In genomic region chr12:45729233-45730115, GRCh38 we compare ENCODE assay signal across 1 cellular context.
TF ChIP-seq lines count a peak whose summit lies in the region.

ARID2 (plus strand) TSS chr12:45729706; CDS start chr12:45729837, 131 bp downstream.

TF ChIP-seq in K562, 482 proteins besides CTCF, POLR2A, EP300 and RAD21 (continued from another document):
- TF ChIP-seq, protein P1, sequence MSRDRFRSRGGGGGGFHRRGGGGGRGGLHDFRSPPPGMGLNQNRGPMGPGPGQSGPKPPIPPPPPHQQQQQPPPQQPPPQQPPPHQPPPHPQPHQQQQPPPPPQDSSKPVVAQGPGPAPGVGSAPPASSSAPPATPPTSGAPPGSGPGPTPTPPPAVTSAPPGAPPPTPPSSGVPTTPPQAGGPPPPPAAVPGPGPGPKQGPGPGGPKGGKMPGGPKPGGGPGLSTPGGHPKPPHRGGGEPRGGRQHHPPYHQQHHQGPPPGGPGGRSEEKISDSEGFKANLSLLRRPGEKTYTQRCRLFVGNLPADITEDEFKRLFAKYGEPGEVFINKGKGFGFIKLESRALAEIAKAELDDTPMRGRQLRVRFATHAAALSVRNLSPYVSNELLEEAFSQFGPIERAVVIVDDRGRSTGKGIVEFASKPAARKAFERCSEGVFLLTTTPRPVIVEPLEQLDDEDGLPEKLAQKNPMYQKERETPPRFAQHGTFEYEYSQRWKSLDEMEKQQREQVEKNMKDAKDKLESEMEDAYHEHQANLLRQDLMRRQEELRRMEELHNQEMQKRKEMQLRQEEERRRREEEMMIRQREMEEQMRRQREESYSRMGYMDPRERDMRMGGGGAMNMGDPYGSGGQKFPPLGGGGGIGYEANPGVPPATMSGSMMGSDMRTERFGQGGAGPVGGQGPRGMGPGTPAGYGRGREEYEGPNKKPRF (IDR thresholded peaks at IDR 0.05; ENCODE audit: low read depth, low read length), result no peak
- TF ChIP-seq, protein P2, sequence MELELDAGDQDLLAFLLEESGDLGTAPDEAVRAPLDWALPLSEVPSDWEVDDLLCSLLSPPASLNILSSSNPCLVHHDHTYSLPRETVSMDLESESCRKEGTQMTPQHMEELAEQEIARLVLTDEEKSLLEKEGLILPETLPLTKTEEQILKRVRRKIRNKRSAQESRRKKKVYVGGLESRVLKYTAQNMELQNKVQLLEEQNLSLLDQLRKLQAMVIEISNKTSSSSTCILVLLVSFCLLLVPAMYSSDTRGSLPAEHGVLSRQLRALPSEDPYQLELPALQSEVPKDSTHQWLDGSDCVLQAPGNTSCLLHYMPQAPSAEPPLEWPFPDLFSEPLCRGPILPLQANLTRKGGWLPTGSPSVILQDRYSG (tag; conservative IDR thresholded peaks at IDR 0.05; ENCODE audit: low read depth), result no peak
- TF ChIP-seq ZNF445 (CRISPR knock-in tag; IDR thresholded peaks at IDR 0.05; ENCODE audit: low read depth), result no peak
- TF ChIP-seq FOXJ2 (tag; IDR thresholded peaks at IDR 0.05), result no peak
- no peak; a peak in 1 of 4 replicates for TF ChIP-seq SIN3A (IDR thresholded peaks at IDR 0.05; ENCODE audit: borderline replicate concordance in 2 of 2, control insufficient read depth in 1 of 2, low read depth in 2 of 2, low read length in 2 of 2)
- TF ChIP-seq, protein P3, sequence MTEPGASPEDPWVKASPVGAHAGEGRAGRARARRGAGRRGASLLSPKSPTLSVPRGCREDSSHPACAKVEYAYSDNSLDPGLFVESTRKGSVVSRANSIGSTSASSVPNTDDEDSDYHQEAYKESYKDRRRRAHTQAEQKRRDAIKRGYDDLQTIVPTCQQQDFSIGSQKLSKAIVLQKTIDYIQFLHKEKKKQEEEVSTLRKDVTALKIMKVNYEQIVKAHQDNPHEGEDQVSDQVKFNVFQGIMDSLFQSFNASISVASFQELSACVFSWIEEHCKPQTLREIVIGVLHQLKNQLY (CRISPR knock-in tag; conservative IDR thresholded peaks at IDR 0.05), result no peak
- TF ChIP-seq PCBP2 (IDR thresholded peaks at IDR 0.05; ENCODE audit: low read depth, low read length, poor library complexity, severe bottlenecking), result no peak
- TF ChIP-seq PATZ1 (CRISPR knock-in tag; IDR thresholded peaks at IDR 0.05; ENCODE audit: borderline replicate concordance), result no peak
- TF ChIP-seq RBFOX2 (IDR thresholded peaks at IDR 0.05; ENCODE audit: low read depth, low read length), result peak; percentile 69
- TF ChIP-seq ZC3H8 (IDR thresholded peaks at IDR 0.05), result no peak
- TF ChIP-seq MYNN (IDR thresholded peaks at IDR 0.05), result no peak
- TF ChIP-seq MYNN (CRISPR knock-in tag; IDR thresholded peaks at IDR 0.05), result no peak
- TF ChIP-seq EP400 (IDR thresholded peaks at IDR 0.05), result peak; percentile 25; the same call in 1 of the 2 replicates
- TF ChIP-seq ARID2 (IDR thresholded peaks at IDR 0.05), result no peak
- TF ChIP-seq RBBP5 (IDR thresholded peaks at IDR 0.05; ENCODE audit: borderline replicate concordance, insufficient read depth, low read length, poor library complexity, severe bottlenecking), result peak; percentile 71
- TF ChIP-seq ZNF830 (CRISPR knock-in tag; IDR thresholded peaks at IDR 0.05), result no peak
- TF ChIP-seq, protein P4, sequence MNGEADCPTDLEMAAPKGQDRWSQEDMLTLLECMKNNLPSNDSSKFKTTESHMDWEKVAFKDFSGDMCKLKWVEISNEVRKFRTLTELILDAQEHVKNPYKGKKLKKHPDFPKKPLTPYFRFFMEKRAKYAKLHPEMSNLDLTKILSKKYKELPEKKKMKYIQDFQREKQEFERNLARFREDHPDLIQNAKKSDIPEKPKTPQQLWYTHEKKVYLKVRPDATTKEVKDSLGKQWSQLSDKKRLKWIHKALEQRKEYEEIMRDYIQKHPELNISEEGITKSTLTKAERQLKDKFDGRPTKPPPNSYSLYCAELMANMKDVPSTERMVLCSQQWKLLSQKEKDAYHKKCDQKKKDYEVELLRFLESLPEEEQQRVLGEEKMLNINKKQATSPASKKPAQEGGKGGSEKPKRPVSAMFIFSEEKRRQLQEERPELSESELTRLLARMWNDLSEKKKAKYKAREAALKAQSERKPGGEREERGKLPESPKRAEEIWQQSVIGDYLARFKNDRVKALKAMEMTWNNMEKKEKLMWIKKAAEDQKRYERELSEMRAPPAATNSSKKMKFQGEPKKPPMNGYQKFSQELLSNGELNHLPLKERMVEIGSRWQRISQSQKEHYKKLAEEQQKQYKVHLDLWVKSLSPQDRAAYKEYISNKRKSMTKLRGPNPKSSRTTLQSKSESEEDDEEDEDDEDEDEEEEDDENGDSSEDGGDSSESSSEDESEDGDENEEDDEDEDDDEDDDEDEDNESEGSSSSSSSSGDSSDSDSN (IDR thresholded peaks at IDR 0.05; ENCODE audit: borderline replicate concordance in 1 of 2, low read depth in 2 of 2, low read length in 2 of 2), result peak; percentile 84 to 91; a peak in 3 of 4 replicates
- TF ChIP-seq SMAD3 (CRISPR knock-in tag; conservative IDR thresholded peaks at IDR 0.05), result no peak
- TF ChIP-seq TARDBP (IDR thresholded peaks at IDR 0.05), result no peak
- peak; percentile 36 for TF ChIP-seq KDM5B (IDR thresholded peaks at IDR 0.05; ENCODE audit: insufficient replicate concordance, low read depth, low read length)
- TF ChIP-seq ZFX (CRISPR knock-in tag; IDR thresholded peaks at IDR 0.05), result peak; percentile 48
- no peak for TF ChIP-seq SRSF1 (IDR thresholded peaks at IDR 0.05; ENCODE audit: low read depth, low read length)
- TF ChIP-seq ZBTB17 (CRISPR knock-in tag; IDR thresholded peaks at IDR 0.05), result no peak
- TF ChIP-seq SMARCA5 (IDR thresholded peaks at IDR 0.05), result no peak
- no peak for TF ChIP-seq ZNF655 (CRISPR knock-in tag; IDR thresholded peaks at IDR 0.05)
- no peak for TF ChIP-seq RB1 (IDR thresholded peaks at IDR 0.05; ENCODE audit: low read depth)
- TF ChIP-seq PHF21A (IDR thresholded peaks at IDR 0.05; ENCODE audit: borderline replicate concordance, low read depth), result no peak
- TF ChIP-seq TGIF2 (CRISPR knock-in tag; IDR thresholded peaks at IDR 0.05), result no peak
- TF ChIP-seq ARID1B (IDR thresholded peaks at IDR 0.05), result no peak
- TF ChIP-seq CHD4 (IDR thresholded peaks at IDR 0.05; ENCODE audit: insufficient read depth, insufficient replicate concordance, low read depth, low read length, poor library complexity, severe bottlenecking), result no peak
- TF ChIP-seq, protein P5, sequence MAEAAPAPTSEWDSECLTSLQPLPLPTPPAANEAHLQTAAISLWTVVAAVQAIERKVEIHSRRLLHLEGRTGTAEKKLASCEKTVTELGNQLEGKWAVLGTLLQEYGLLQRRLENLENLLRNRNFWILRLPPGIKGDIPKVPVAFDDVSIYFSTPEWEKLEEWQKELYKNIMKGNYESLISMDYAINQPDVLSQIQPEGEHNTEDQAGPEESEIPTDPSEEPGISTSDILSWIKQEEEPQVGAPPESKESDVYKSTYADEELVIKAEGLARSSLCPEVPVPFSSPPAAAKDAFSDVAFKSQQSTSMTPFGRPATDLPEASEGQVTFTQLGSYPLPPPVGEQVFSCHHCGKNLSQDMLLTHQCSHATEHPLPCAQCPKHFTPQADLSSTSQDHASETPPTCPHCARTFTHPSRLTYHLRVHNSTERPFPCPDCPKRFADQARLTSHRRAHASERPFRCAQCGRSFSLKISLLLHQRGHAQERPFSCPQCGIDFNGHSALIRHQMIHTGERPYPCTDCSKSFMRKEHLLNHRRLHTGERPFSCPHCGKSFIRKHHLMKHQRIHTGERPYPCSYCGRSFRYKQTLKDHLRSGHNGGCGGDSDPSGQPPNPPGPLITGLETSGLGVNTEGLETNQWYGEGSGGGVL (CRISPR knock-in tag; IDR thresholded peaks at IDR 0.05), result no peak
- TF ChIP-seq, protein P6, sequence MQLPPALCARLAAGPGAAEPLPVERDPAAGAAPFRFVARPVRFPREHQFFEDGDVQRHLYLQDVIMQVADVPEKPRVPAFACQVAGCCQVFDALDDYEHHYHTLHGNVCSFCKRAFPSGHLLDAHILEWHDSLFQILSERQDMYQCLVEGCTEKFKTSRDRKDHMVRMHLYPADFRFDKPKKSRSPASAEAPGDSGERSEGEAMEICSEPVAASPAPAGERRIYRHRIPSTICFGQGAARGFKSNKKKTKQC (CRISPR knock-in tag; IDR thresholded peaks at IDR 0.05), result no peak
- no peak for TF ChIP-seq MXI1 (IDR thresholded peaks at IDR 0.05; ENCODE audit: low read depth, low read length)
- TF ChIP-seq HDAC3 (IDR thresholded peaks at IDR 0.05; ENCODE audit: borderline replicate concordance, partially characterized antibody), result no peak
- TF ChIP-seq, protein P7, sequence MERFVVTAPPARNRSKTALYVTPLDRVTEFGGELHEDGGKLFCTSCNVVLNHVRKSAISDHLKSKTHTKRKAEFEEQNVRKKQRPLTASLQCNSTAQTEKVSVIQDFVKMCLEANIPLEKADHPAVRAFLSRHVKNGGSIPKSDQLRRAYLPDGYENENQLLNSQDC (CRISPR knock-in tag; IDR thresholded peaks at IDR 0.05), result peak; percentile 74; the same call in 1 of the 2 replicates
- TF ChIP-seq NFE2L1 (tag; IDR thresholded peaks at IDR 0.05; ENCODE audit: borderline replicate concordance, low read depth), result no peak
